In the genomic region with DNA sequence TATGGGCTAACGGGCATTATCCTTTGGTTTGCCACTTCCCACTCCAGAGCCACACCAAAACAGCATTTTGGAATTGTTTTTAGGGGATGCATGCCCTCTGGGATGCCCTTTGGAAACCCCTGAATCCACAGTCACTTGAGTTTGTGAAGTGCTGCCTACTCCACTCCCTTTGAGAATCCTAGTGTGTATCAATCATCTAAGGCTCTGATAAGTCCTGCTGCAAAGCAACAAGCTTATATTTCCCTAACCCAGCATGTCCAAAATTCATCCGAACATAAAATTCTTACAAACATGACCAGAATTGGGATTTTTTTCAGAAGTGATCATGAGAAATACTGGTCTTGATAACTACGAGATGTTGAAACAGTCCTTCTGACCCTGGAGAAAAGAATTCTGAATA, we compare ENCODE assay signal across 18 cellular contexts.
DNase-seq lines count a peak whose midpoint lies in the region; ATAC-seq, FAIRE-seq and TF ChIP-seq lines count a peak whose summit lies in the region.
"Had no signal": no experiment of that assay in that cellular context is flagged by ENCODE, and none has a peak within 500 bp of the region (broad histone marks: within the 10 kb centered on the region; RNA-seq: fewer than 3 reads in every experiment).

No MANE protein-coding gene starts in this region.

- H3K9me3 ChIP-seq in RWPE2 (ENCODE audit: severe bottlenecking) (no peaks in the 10 kb centered on the region), H1 (ENCODE audit: insufficient read depth in 2 of 2, low read depth in 1 of 2, low read length in 1 of 2) (no peaks in the 10 kb centered on the region), mesenchymal stem cell (ENCODE audit: control insufficient read depth, low read length) (no peaks in the 10 kb centered on the region)
- H3K9me3 ChIP-seq: HAP-1 had no signal

- H2BK15ac ChIP-seq in H1 (ENCODE audit: low read length) (0 out of 2 replicates have a peak overlapping the region, but pooled peaks have one; percentile 5), mesenchymal stem cell (ENCODE audit: low read depth, poor library complexity, severe bottlenecking) (no peak overlapping the region)

- DNase-seq in RWPE2 (ENCODE audit: low spot score): no peak
- DNase-seq in H1 (ENCODE audit: low read depth in 1 of 2, low spot score in 2 of 2): no peak
- no peak for DNase-seq in mesenchymal stem cell
- DNase-seq in NCI-H1436 (lab: John Stamatoyannopoulos, UW): no peak
- DNase-seq in middle frontal gyrus (ENCODE audit: extremely low spot score, low spot score): no peak
- DNase-seq: C1 segment of cervical spinal cord; Calu3; CD4-positive, alpha-beta memory T cell; COR-L47; DMS53; DMS79 treated with DMSO at 0.1 percent for 48 hours; GF-D8 had no signal

- H2BK120ac ChIP-seq in H1 (replicated peaks; ENCODE audit: low read depth, low read length) (no peak overlapping the region), mesenchymal stem cell (ENCODE audit: low read depth, low read length) (no peak overlapping the region)

- TF ChIP-seq EP300 in H1 (IDR thresholded peaks at IDR 0.05; ENCODE audit: borderline replicate concordance in 1 of 2, low read depth in 2 of 2, low read length in 2 of 2): no peak

- H3K4me1 ChIP-seq in RWPE2 (ENCODE audit: insufficient read depth, poor library complexity, severe bottlenecking) (peaks cover 2% of the 10 kb centered on the region), H1 (replicated peaks in 1 of 4; ENCODE audit: control insufficient read depth in 3 of 4, insufficient read depth in 4 of 4, low read length in 3 of 4) (peaks cover 2 to 21% (median 13%) of the 10 kb centered on the region in 4 experiments), mesenchymal stem cell (ENCODE audit: control insufficient read depth, insufficient read depth, low read depth, low read length) (peaks cover 21% of the 10 kb centered on the region)

- H3K79me1 ChIP-seq in H1 (ENCODE audit: low read depth, low read length) (no peaks in the 10 kb centered on the region), mesenchymal stem cell (replicated peaks; ENCODE audit: low read length, poor library complexity, severe bottlenecking) (no peaks in the 10 kb centered on the region)

- WGBS in H1 (ENCODE audit: extremely low coverage in 1 of 2, insufficient coverage in 1 of 2, insufficient read length in 1 of 2, insufficient replicate concordance in 2 of 2, low coverage in 1 of 2, low lambda C conversion rate in 2 of 2, missing lambda C conversion rate in 1 of 2), 2 experiments: 95% methylated on average over 3 of the region's 3 CpGs; no CpG with 5 or more reads in 1 of the 2 experiments
- 89% methylated on average over 3 of the region's 3 CpGs for WGBS in mesenchymal stem cell

- H3K4me3 ChIP-seq in RWPE2 (ENCODE audit: severe bottlenecking) (no peak overlapping the region), H1 (ENCODE audit: extremely low read depth in 1 of 4, insufficient read depth in 2 of 4, low read depth in 3 of 4, low read length in 4 of 4) (no peak overlapping the region), mesenchymal stem cell (ENCODE audit: insufficient read depth in 1 of 2, low read depth in 1 of 2, low read length in 2 of 2) (no peak overlapping the region)
- H3K4me3 ChIP-seq: GM23338, HAP-1 had no signal

- H2AK5ac ChIP-seq in H1 (ENCODE audit: low read depth, low read length): no peak overlapping the region
- peak overlapping the region; percentile 13 for H2AK5ac ChIP-seq in mesenchymal stem cell (ENCODE audit: low read length, severe bottlenecking)

- TF ChIP-seq CTCF in RWPE2 (IDR thresholded peaks at IDR 0.05; ENCODE audit: poor library complexity, severe bottlenecking): no peak
- no peak for TF ChIP-seq CTCF in H1 (IDR thresholded peaks at IDR 0.05; ENCODE audit: control extremely low read depth in 1 of 3, insufficient read depth in 1 of 3, low read depth in 1 of 3, low read length in 3 of 3)

- CTCF ChIA-PET in H1 (lab: Charles Lee; ENCODE audit: partially characterized antibody): interaction anchor here (0.9 to 1.4 kb wide), 3 partner anchors 12 to 65 kb away, joined by 3 to 4 read pairs (median 3); no protein-coding TSS in a partner anchor

- H2BK12ac ChIP-seq in H1 (ENCODE audit: low read depth, low read length) (no peak overlapping the region; the same call in 1 of the 2 replicates), mesenchymal stem cell (ENCODE audit: low read length in 2 of 2) (no peak overlapping the region)

- no peak overlapping the region for H3K23ac ChIP-seq in H1 (ENCODE audit: insufficient read length)
- H3K23ac ChIP-seq in mesenchymal stem cell (ENCODE audit: low read length in 2 of 2): no peak overlapping the region

- TF ChIP-seq POLR2A in H1 (IDR thresholded peaks at IDR 0.05; ENCODE audit: control extremely low read depth in 1 of 2, low read depth in 2 of 2, low read length in 2 of 2): no peak

- peak overlapping the region; percentile 12 for H3K27ac ChIP-seq in RWPE2 (ENCODE audit: poor library complexity, severe bottlenecking)
- no peak overlapping the region for H3K27ac ChIP-seq in H1 (ENCODE audit: low read depth, low read length)
- H3K27ac ChIP-seq in mesenchymal stem cell (ENCODE audit: low read length, poor library complexity, severe bottlenecking): no peak overlapping the region

- H3K27me3 ChIP-seq in RWPE2 (ENCODE audit: insufficient read depth, poor library complexity, severe bottlenecking): no peaks in the 10 kb centered on the region
- H3K27me3 ChIP-seq in H1 (replicated peaks in 1 of 4; ENCODE audit: control insufficient read depth in 3 of 4, extremely low read depth in 1 of 4, insufficient read depth in 3 of 4, low read length in 3 of 4): no peaks in the 10 kb centered on the region
- peaks cover 0 to 52% of the 10 kb centered on the region in 2 experiments for H3K27me3 ChIP-seq in mesenchymal stem cell (ENCODE audit: control insufficient read depth in 1 of 2, insufficient read depth in 1 of 2, low read length in 2 of 2)

- no peak overlapping the region for H2AFZ ChIP-seq in H1 (ENCODE audit: low read length)
- H2AFZ ChIP-seq in mesenchymal stem cell (ENCODE audit: low read depth, low read length): no peak overlapping the region
- H2AFZ ChIP-seq: GM23338 had no signal

- ATAC-seq in RWPE2 (ENCODE audit: low read depth) (no peak), HG03460 (IDR thresholded peaks at IDR 0.05; ENCODE audit: unreplicated experiment) (no peak)
- ATAC-seq: GM23338 had no signal

- no peaks in the 10 kb centered on the region for H3K79me2 ChIP-seq in H1 (ENCODE audit: control insufficient read depth in 1 of 2, insufficient read depth in 2 of 2, low read length in 2 of 2)

- H2BK20ac ChIP-seq in H1 (ENCODE audit: low read length): no peak overlapping the region

- no peak overlapping the region for H3K9ac ChIP-seq in H1 (replicated peaks in 1 of 4; ENCODE audit: extremely low read depth in 1 of 4, low read depth in 3 of 4, low read length in 3 of 4)
- no peak overlapping the region for H3K9ac ChIP-seq in mesenchymal stem cell (ENCODE audit: low read length)

- POLR2A ChIA-PET in H1 (lab: Charles Lee; ENCODE audit: partially characterized antibody): interaction anchor here (0.7 kb wide), 1 partner anchor 390 kb away, joined by 3 read pairs; no protein-coding TSS in a partner anchor

- no peak overlapping the region for H3K14ac ChIP-seq in H1 (ENCODE audit: insufficient read length)
- no peak overlapping the region for H3K14ac ChIP-seq in mesenchymal stem cell (ENCODE audit: low read length in 2 of 2)

- FAIRE-seq in H1 (lab: Jason Lieb, UNC): no peak
- FAIRE-seq: GM12891, GM18507, H54 had no signal

- no peak overlapping the region for H4K91ac ChIP-seq in H1 (replicated peaks; ENCODE audit: insufficient read length, low read length)
- H4K91ac ChIP-seq in mesenchymal stem cell (ENCODE audit: low read length): no peak overlapping the region

- H3K4ac ChIP-seq in H1 (replicated peaks; ENCODE audit: insufficient read length, low read depth, low read length) (no peak overlapping the region), mesenchymal stem cell (ENCODE audit: low read depth in 1 of 2, low read length in 2 of 2) (no peak overlapping the region)

- H2BK5ac ChIP-seq in H1 (ENCODE audit: low read depth, low read length) (no peak overlapping the region), mesenchymal stem cell (ENCODE audit: low read depth, low read length, poor library complexity, severe bottlenecking) (no peak overlapping the region)

- H4K8ac ChIP-seq in H1 (ENCODE audit: extremely low read depth, insufficient read depth, low read length): no peak overlapping the region
- no peak overlapping the region for H4K8ac ChIP-seq in mesenchymal stem cell (ENCODE audit: low read length)

- H4K5ac ChIP-seq in H1 (ENCODE audit: insufficient read length, low read depth, low read length): no peak overlapping the region

- H3K23me2 ChIP-seq in H1 (ENCODE audit: low read depth, low read length): peaks cover 4% of the 10 kb centered on the region; the same call in 1 of the 2 replicates

- no peaks in the 10 kb centered on the region for H3K36me3 ChIP-seq in RWPE2 (ENCODE audit: low read depth)
- H3K36me3 ChIP-seq in H1 (ENCODE audit: control insufficient read depth in 2 of 4, insufficient read depth in 4 of 4, low read length in 3 of 4): no peaks in the 10 kb centered on the region
- H3K36me3 ChIP-seq in mesenchymal stem cell (ENCODE audit: control insufficient read depth in 1 of 2, insufficient read depth in 2 of 2, low read depth in 1 of 2, low read length in 2 of 2): no peaks in the 10 kb centered on the region
- H3K36me3 ChIP-seq: HAP-1 had no signal

- H3K18ac ChIP-seq in H1 (ENCODE audit: extremely low read depth, low read length) (no peak overlapping the region), mesenchymal stem cell (ENCODE audit: low read depth in 1 of 2, low read length in 2 of 2) (no peak overlapping the region)

- TF ChIP-seq RAD21 in H1 (IDR thresholded peaks at IDR 0.05 in 1 of 2, conservative IDR thresholded peaks at IDR 0.05 in 1 of 2; ENCODE audit: low read depth in 2 of 2, low read length in 2 of 2): no peak

- no peak overlapping the region for H3K56ac ChIP-seq in H1 (replicated peaks; ENCODE audit: insufficient read length, low read depth, low read length)

- no peaks in the 10 kb centered on the region for H4K20me1 ChIP-seq in H1 (replicated peaks in 1 of 2; ENCODE audit: control insufficient read depth in 1 of 2, insufficient read depth in 2 of 2, low read length in 2 of 2)

- H3K4me2 ChIP-seq in H1 (ENCODE audit: insufficient read depth in 1 of 2, low read depth in 2 of 2, low read length in 2 of 2): no peak overlapping the region
- no peak overlapping the region for H3K4me2 ChIP-seq in mesenchymal stem cell (ENCODE audit: low read length, poor library complexity, severe bottlenecking)

TF ChIP-seq in H1, 55 proteins besides CTCF, POLR2A, EP300 and RAD21:
- no peak for TF ChIP-seq NRF1 (IDR thresholded peaks at IDR 0.05; ENCODE audit: low read depth, low read length)
- TF ChIP-seq SIX5 (IDR thresholded peaks at IDR 0.05; ENCODE audit: low read depth, low read length): no peak
- no peak for TF ChIP-seq EZH2 (IDR thresholded peaks at IDR 0.05; ENCODE audit: low read depth, low read length, severe bottlenecking)
- TF ChIP-seq FOSL1 (IDR thresholded peaks at IDR 0.05; ENCODE audit: insufficient read depth, low read depth, low read length): no peak
- TF ChIP-seq TCF12 (IDR thresholded peaks at IDR 0.05; ENCODE audit: low read depth, low read length): no peak
